9 cellular contexts compared by ENCODE assay signal in the genomic region with DNA sequence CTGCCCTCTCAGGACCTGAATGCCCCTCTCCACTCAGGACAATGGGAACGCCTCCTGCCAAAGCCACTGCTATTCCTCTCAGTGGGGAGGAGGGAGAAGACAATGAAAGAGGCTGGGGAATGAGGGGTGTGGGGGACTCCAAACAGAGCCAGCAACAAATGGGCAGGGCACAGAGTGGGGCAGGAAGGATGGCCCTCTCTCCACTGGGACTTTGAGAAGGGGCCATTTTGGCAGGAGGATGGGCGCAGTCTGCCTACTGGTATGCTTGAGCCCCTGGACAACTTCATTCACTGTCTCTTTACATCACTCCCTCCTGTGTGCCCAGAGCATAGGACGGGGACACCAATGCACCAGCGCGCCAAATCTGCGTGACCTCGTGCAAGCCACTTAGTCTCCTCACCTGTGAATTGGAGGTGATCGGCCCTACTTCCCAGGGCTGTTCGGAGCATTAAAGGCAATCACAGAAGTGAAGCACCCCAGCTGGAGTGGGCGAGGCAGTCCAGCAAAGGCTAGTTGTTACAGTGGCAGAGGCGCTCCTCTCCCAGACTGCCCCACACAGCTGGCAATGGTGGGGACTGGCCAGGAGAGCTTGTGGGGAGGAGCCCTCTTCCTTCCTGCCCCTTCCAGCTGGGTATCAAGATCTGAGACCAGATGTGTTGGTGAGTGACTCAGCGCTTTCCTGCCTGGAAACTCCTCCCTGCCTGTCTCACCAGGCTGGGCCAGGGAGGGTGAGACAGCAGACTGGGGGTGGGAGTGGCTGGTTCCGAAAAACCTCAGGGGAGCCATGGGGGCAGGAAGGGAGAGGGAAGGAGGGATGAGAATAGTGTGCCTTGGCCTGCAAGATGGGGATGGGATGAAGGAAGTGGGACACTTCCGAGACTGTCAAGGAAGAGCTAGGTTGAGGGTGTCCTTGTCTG. TPM values are rescaled to one million over a fixed set of nuclear protein-coding genes. Genes with fewer than 3 reads are reported as not detected.
DNase-seq lines count a peak whose midpoint lies in the region; ATAC-seq, FAIRE-seq and TF ChIP-seq lines count a peak whose summit lies in the region.
"Had no signal": no experiment of that assay in that cellular context is flagged by ENCODE, and none has a peak within 500 bp of the region (broad histone marks: within the 10 kb centered on the region; RNA-seq: fewer than 3 reads in every experiment).

No MANE protein-coding gene starts in this region.

- H3K36me3 ChIP-seq in heart right ventricle = no peaks in the 10 kb centered on the region

- peaks cover 3% of the 10 kb centered on the region for H3K9me3 Mint-ChIP-seq in Calu3 (ENCODE audit: low read depth, unreplicated experiment)
- H3K9me3 Mint-ChIP-seq: neural crest cell had no signal

- intact Hi-C loops in Calu3 (cut with micrococcal nuclease; ENCODE audit: unreplicated experiment) = no loop called here
- intact Hi-C loops in heart right ventricle (cut with DNase I) = loop anchor here in 1 of 10 donors (5.0 kb wide), 1 partner anchor 42 kb away; no protein-coding TSS in a partner anchor
- intact Hi-C loops in lower leg skin (cut with DNase I; ENCODE audit: low total_unique reads) = no loop called here

- 55 to 61% methylated on average over 14 of the region's 14 CpGs for WGBS in heart right ventricle, 2 donors
- WGBS in lower leg skin, 2 donors = 41 to 53% methylated on average over 12 to 14 of the region's 14 CpGs

- H3K9me3 ChIP-seq in heart right ventricle = no peaks in the 10 kb centered on the region

- H3K27ac Mint-ChIP-seq in Calu3 (ENCODE audit: unreplicated experiment) = peak overlapping the region; percentile 19

- H3K36me3 Mint-ChIP-seq in Calu3 (ENCODE audit: insufficient read depth, unreplicated experiment) = no peaks in the 10 kb centered on the region

- H3K27me3 ChIP-seq in heart right ventricle = no peaks in the 10 kb centered on the region

- no peaks in the 10 kb centered on the region for H3K27me3 Mint-ChIP-seq in Calu3 (ENCODE audit: unreplicated experiment)

- H3K4me3 ChIP-seq in heart right ventricle (no peak overlapping the region), lower leg skin (ENCODE audit: low read depth, poor library complexity, severe bottlenecking) (no peak overlapping the region)

- no TSS peak for BruUV-seq in Calu3 (replicated peaks; lab: Mats Ljungman, UMichigan)

- H3K4me1 ChIP-seq in heart right ventricle = peaks cover 6 to 17% (median 12%) of the 10 kb centered on the region in 9 donors

- DNase-seq in Calu3 = peak; percentile 49
- peak; percentile 94 for DNase-seq in LHCN-M2 (ENCODE audit: low read depth)
- DNase-seq in activated CD4-positive, alpha-beta T cell treated with anti-CD3 and anti-CD28 coated beads, Interleukin-2, amount 50 U/mL, for 48 hours = peak; percentile 11 to 37
- peak; percentile 37 to 43 for DNase-seq in heart right ventricle
- DNase-seq in stimulated activated CD4-positive, alpha-beta T cell treated with anti-CD3 and anti-CD28 coated beads, Interleukin-4, amount 100 ng/mL, for 1 hour = peak; percentile 21
- no peak for DNase-seq in frontal cortex (ENCODE audit: low spot score in 2 of 2)
- DNase-seq in NCI-H748 (lab: John Stamatoyannopoulos, UW; ENCODE audit: unreplicated experiment) = no peak
- no peak for DNase-seq in lower leg skin (ENCODE audit: low spot score in 2 of 2)

- no peak for TF ChIP-seq POLR2A in lower leg skin (IDR thresholded peaks at IDR 0.05)

- CTCF ChIA-PET in Calu3 (lab: Charles Lee) = no interaction called here

- ATAC-seq in heart right ventricle = peak; percentile 71 to 97 (median 84)

- H3K4me3 Mint-ChIP-seq in Calu3 (ENCODE audit: low read depth, unreplicated experiment) = no peak overlapping the region
- H3K4me3 Mint-ChIP-seq: neural crest cell had no signal

- FAIRE-seq in frontal cortex (lab: Jason Lieb, UNC) = no peak

- peak overlapping the region in 3 of 10 donors; percentile 38 to 44 (median 41) for H3K27ac ChIP-seq in heart right ventricle

- TF ChIP-seq CTCF in Calu3 (IDR thresholded peaks at IDR 0.05; ENCODE audit: unreplicated experiment) (no peak), heart right ventricle (IDR thresholded peaks at IDR 0.05) (no peak), lower leg skin (IDR thresholded peaks at IDR 0.05) (no peak)

- H3K4me1 Mint-ChIP-seq in Calu3 (ENCODE audit: low read depth, unreplicated experiment) = peaks cover 13% of the 10 kb centered on the region

RNA-seq across cellular contexts. Expression of a gene that starts 22.4 kb away (rescaled TPM):
- total RNA-seq in Calu3 (2022) (0.19 and 0.51 TPM in 2 replicates), LHCN-M2 (2014; rRNA removed) (50.5 and 55.2 TPM in 2 replicates), heart right ventricle (10 to 100 TPM in 9 of 10 donors, 1 to 10 TPM in 1; 9.9 to 27.8 (median 17.7) TPM), frontal cortex (3.7 TPM), lower leg skin (10 to 100 TPM in 1 of 4 donors, 1 to 10 TPM in 3; 2.8 to 16.9 (median 5.8) TPM)
- 24.7 TPM for polyA plus RNA-seq in LHCN-M2 (2012)
- polyA plus RNA-seq in heart right ventricle = 10 to 100 TPM in 1 of 2 donors, 1 to 10 TPM in 1; 2.7 to 10.5 TPM

Comparison
In these comparisons a context has a peak if more than half of its experiments do, and no peak if none do; other contexts are left out.
1. DNase-seq: peak in Calu3 (single experiment), LHCN-M2 (single experiment), activated CD4-positive, alpha-beta T cell treated with anti-CD3 and anti-CD28 coated beads, Interleukin-2, amount 50 U/mL, for 48 hours (2 of 2), heart right ventricle (2 of 2) and stimulated activated CD4-positive, alpha-beta T cell treated with anti-CD3 and anti-CD28 coated beads, Interleukin-4, amount 100 ng/mL, for 1 hour (single experiment); none in frontal cortex (0 of 2), NCI-H748 (single experiment) and lower leg skin (0 of 2).